In genomic region chr9:134291452-134291881, GRCh38 we compare ENCODE assay signal across 20 cellular contexts.
"Had no signal": no experiment of that assay in that cellular context is flagged by ENCODE, and none has a peak within 500 bp of the region (broad histone marks: within the 10 kb centered on the region; RNA-seq: fewer than 3 reads in every experiment).

No MANE protein-coding gene starts in this region.

- H3K27ac ChIP-seq: esophagus muscularis mucosa, neutrophil, parathyroid adenoma, thyroid gland had no signal

- H3K9ac ChIP-seq: parathyroid adenoma had no signal

- H3K36me3 ChIP-seq: esophagus muscularis mucosa, neutrophil, thyroid gland had no signal

- H3K36me3 Mint-ChIP-seq: activated naive CD8-positive, alpha-beta T cell treated with anti-CD3 and anti-CD28 coated beads for 36 hours; naive thymus-derived CD8-positive, alpha-beta T cell had no signal

- H3K27me3 Mint-ChIP-seq: activated CD4-positive, alpha-beta T cell treated with anti-CD3 and anti-CD28 coated beads, Interleukin-2, amount 10 ng/mL, durations not matched to agents 24 days and 14 days had no signal

- FAIRE-seq: endothelial cell of umbilical vein, keratinocyte had no signal

- H3K9me3 ChIP-seq: esophagus muscularis mucosa, neutrophil, thyroid gland had no signal

- H3K4me3 Mint-ChIP-seq: activated CD4-positive, alpha-beta T cell treated with anti-CD3 and anti-CD28 coated beads, Interleukin-2, amount 10 ng/mL, durations not matched to agents 24 days and 14 days; activated CD8-positive, alpha-beta T cell treated with anti-CD3 and anti-CD28 coated beads for 36 hours; activated naive CD8-positive, alpha-beta T cell treated with anti-CD3 and anti-CD28 coated beads for 36 hours; activated T-helper 17 cell treated with anti-CD3 and anti-CD28 coated beads, Interleukin-2, amount 50 U/mL, for 72 hours; dendritic cell treated with granulocyte-macrophage colony-stimulating factor and Interleukin-4, amounts not matched to agents 40 ng/mL and 50 ng/mL, for 4 days; naive thymus-derived CD8-positive, alpha-beta T cell had no signal

- H3K4me3 ChIP-seq: esophagus muscularis mucosa, thyroid gland had no signal

- H3K4me1 Mint-ChIP-seq: activated CD4-positive, alpha-beta T cell treated with anti-CD3 and anti-CD28 coated beads, Interleukin-2, amount 10 ng/mL, durations not matched to agents 24 days and 14 days; activated naive CD8-positive, alpha-beta T cell treated with anti-CD3 and anti-CD28 coated beads for 36 hours; activated T-helper 17 cell treated with anti-CD3 and anti-CD28 coated beads, Interleukin-2, amount 50 U/mL, for 72 hours had no signal

- H3K27ac Mint-ChIP-seq: activated CD4-positive, alpha-beta T cell treated with anti-CD3 and anti-CD28 coated beads, Interleukin-2, amount 10 ng/mL, durations not matched to agents 24 days and 14 days; activated CD8-positive, alpha-beta T cell treated with anti-CD3 and anti-CD28 coated beads for 36 hours; activated naive CD8-positive, alpha-beta T cell treated with anti-CD3 and anti-CD28 coated beads for 36 hours; activated T-helper 17 cell treated with anti-CD3 and anti-CD28 coated beads, Interleukin-2, amount 50 U/mL, for 72 hours; dendritic cell treated with granulocyte-macrophage colony-stimulating factor and Interleukin-4, amounts not matched to agents 40 ng/mL and 50 ng/mL, for 4 days; naive thymus-derived CD8-positive, alpha-beta T cell had no signal

- DNase-seq: activated CD4-positive, alpha-beta T cell treated with anti-CD3 and anti-CD28 coated beads, Interleukin-2, amount 10 ng/mL, durations not matched to agents 24 days and 14 days; activated CD8-positive, alpha-beta T cell treated with anti-CD3 and anti-CD28 coated beads for 36 hours; activated naive CD4-positive, alpha-beta T cell; activated naive CD8-positive, alpha-beta T cell treated with anti-CD3 and anti-CD28 coated beads for 36 hours; activated T-cell treated with anti-CD3 and anti-CD28 coated beads, Interleukin-2, amount 50 U/mL, for 1 hour; amniotic stem cell; effector CD8-positive, alpha-beta T cell; hippocampal formation; mesendoderm; stimulated activated CD4-positive, alpha-beta T cell treated with anti-CD3 and anti-CD28 coated beads, Interleukin-1b, Interleukin-23, amount 100 ng/mL, for 48 hours; stimulated activated naive CD4-positive, alpha-beta T cell treated with Interleukin-2 at 50 U/mL for 16 hours; thyroid gland had no signal

- H3K27me3 ChIP-seq: thyroid gland had no signal

- H3K4me1 ChIP-seq: parathyroid adenoma had no signal

- H3K9me3 Mint-ChIP-seq: activated CD4-positive, alpha-beta T cell treated with anti-CD3 and anti-CD28 coated beads, Interleukin-2, amount 10 ng/mL, durations not matched to agents 24 days and 14 days; activated CD8-positive, alpha-beta T cell treated with anti-CD3 and anti-CD28 coated beads for 36 hours; activated naive CD8-positive, alpha-beta T cell treated with anti-CD3 and anti-CD28 coated beads for 36 hours; activated T-helper 17 cell treated with anti-CD3 and anti-CD28 coated beads, Interleukin-2, amount 50 U/mL, for 72 hours; dendritic cell treated with granulocyte-macrophage colony-stimulating factor and Interleukin-4, amounts not matched to agents 40 ng/mL and 50 ng/mL, for 4 days; naive thymus-derived CD8-positive, alpha-beta T cell had no signal

- ATAC-seq: activated CD8-positive, alpha-beta T cell treated with anti-CD3 and anti-CD28 coated beads for 36 hours; activated T-helper 17 cell treated with anti-CD3 and anti-CD28 coated beads, Interleukin-2, amount 50 U/mL, for 72 hours; naive thymus-derived CD8-positive, alpha-beta T cell had no signal
